Comparison of ENCODE assay signal across 9 cellular contexts in the genomic region with DNA sequence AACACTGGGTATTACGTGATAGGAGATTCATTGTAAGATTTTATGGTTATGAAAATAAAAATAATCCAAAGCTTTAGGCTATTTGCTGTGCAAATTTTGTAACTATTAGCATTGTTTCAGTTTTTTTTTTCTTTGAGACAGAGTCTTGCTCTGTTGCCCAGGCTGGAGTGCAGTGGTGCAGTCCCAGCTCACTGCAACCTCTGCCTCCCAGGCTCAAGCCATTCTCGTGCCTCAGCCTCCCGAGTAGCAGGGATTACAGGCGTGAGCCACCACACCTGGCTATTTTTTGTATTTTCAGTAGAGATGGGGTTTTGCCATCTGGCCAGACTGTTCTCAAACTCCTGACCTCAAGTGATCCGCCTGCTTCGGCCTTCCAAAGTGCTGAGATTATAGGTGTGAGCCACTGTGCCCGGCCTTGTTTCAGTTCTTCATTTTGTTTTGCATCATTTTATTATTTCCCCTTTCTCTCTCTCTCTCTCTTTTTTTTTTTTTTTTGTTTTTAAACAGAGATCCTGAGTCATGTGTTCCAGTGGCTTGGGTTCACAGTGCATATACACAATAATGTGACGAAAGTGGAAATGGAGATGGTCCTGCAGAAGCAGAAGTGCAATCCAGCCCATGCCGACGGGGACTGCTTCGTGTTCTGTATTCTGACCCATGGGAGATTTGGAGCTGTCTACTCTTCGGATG. TPM values are rescaled to one million over a fixed set of nuclear protein-coding genes. Genes with fewer than 3 reads are reported as not detected.
A peak's percentile ranks its signal among the peaks of the same experiment; 100 is the strongest.
DNase-seq lines count a peak whose midpoint lies in the region; ATAC-seq and TF ChIP-seq lines count a peak whose summit lies in the region.
"Had no signal": no experiment of that assay in that cellular context is flagged by ENCODE, and none has a peak within 500 bp of the region (broad histone marks: within the 10 kb centered on the region; RNA-seq: fewer than 3 reads in every experiment).

No MANE protein-coding gene starts in this region.

- peak overlapping the region; percentile 2 for H3K27ac ChIP-seq in AG04450 (ENCODE audit: low read depth, low read length)
- H3K27ac ChIP-seq in esophagus muscularis mucosa (replicated peaks in 1 of 4) = no peak overlapping the region

- H3K4me1 ChIP-seq in esophagus muscularis mucosa = peaks cover 0 to 11% (median 9%) of the 10 kb centered on the region in 4 donors

- H3K4me1 Mint-ChIP-seq in activated B cell treated with CpG ODN at 0.5 μM for 24 hours = peaks cover 43% of the 10 kb centered on the region

- intact Hi-C loops in activated B cell treated with CpG ODN at 0.5 μM for 24 hours (cut with micrococcal nuclease) (loop anchor here (1.0 kb wide), 6 partner anchors 12 to 90 kb away; a partner anchor contains a TSS), esophagus muscularis mucosa (cut with DNase I) (no loop called here)

- no peaks in the 10 kb centered on the region for H3K27me3 Mint-ChIP-seq in activated B cell treated with CpG ODN at 0.5 μM for 24 hours

- CTCF ChIA-PET in AG04450 (lab: Charles Lee) (interaction anchor here (0.5 to 2.8 kb wide), 2 partner anchors 23 to 790 kb away, joined by 6 to 13 read pairs; no protein-coding TSS in a partner anchor), activated B cell treated with CpG ODN at 0.5 μM for 24 hours (lab: Charles Lee) (interaction anchor here (0.6 to 2.6 kb wide), 4 partner anchors 14 to 26 kb away, joined by 3 to 13 read pairs (median 6); a partner anchor contains a TSS)

- ATAC-seq in GM19452 (IDR thresholded peaks at IDR 0.05; ENCODE audit: unreplicated experiment) = peak; percentile 76
- peak; percentile 69 for ATAC-seq in HG03108 (IDR thresholded peaks at IDR 0.05; ENCODE audit: unreplicated experiment)
- peak; percentile 83 for ATAC-seq in activated B cell treated with CpG ODN at 0.5 μM for 24 hours (ENCODE audit: low read depth)

- peak overlapping the region; percentile 53 for H3K4me3 Mint-ChIP-seq in activated B cell treated with CpG ODN at 0.5 μM for 24 hours

- TF ChIP-seq EP300 in esophagus muscularis mucosa (IDR thresholded peaks at IDR 0.05) = no peak

- H3K9me3 ChIP-seq in AG04450 (ENCODE audit: control insufficient read depth, insufficient read depth, low read length) (no peaks in the 10 kb centered on the region), esophagus muscularis mucosa (no peaks in the 10 kb centered on the region)

- POLR2A ChIA-PET in AG04450 (lab: Yijun Ruan, JAX) = no interaction called here
- POLR2A ChIA-PET in activated B cell treated with CpG ODN at 0.5 μM for 24 hours (lab: Charles Lee) = interaction anchor here (0.7 to 3.8 kb wide), 10 partner anchors 11 to 745 kb away, joined by 3 to 21 read pairs (median 8); a partner anchor contains a TSS

- H3K27ac Mint-ChIP-seq in activated B cell treated with CpG ODN at 0.5 μM for 24 hours = peak overlapping the region; percentile 89

- H3K4me3 ChIP-seq in AG04450 (ENCODE audit: low read depth, low read length) (no peak overlapping the region), esophagus muscularis mucosa (no peak overlapping the region)
- H3K4me3 ChIP-seq: skin epidermis had no signal

- no peak for TF ChIP-seq POLR2A in esophagus muscularis mucosa (IDR thresholded peaks at IDR 0.05; ENCODE audit: low read depth)

- WGBS in esophagus muscularis mucosa = 88% methylated on average over 12 of the region's 12 CpGs

- H3K27me3 ChIP-seq in AG04450 (ENCODE audit: control insufficient read depth, insufficient read depth, low read length) = no peaks in the 10 kb centered on the region
- H3K27me3 ChIP-seq in esophagus muscularis mucosa = no peaks in the 10 kb centered on the region

- TF ChIP-seq CTCF in AG04450 (IDR thresholded peaks at IDR 0.05; ENCODE audit: low read depth, low read length) = no peak
- TF ChIP-seq CTCF in activated B cell treated with CpG ODN at 0.5 μM for 24 hours (IDR thresholded peaks at IDR 0.05) = no peak
- TF ChIP-seq CTCF in esophagus muscularis mucosa (IDR thresholded peaks at IDR 0.05) = no peak

- H3K9me3 Mint-ChIP-seq in activated B cell treated with CpG ODN at 0.5 μM for 24 hours = no peaks in the 10 kb centered on the region

- peaks cover 0 to 35% (median 0%) of the 10 kb centered on the region in 4 donors for H3K36me3 ChIP-seq in esophagus muscularis mucosa

- DNase-seq in AG04450 (ENCODE audit: low read depth, low spot score) (no peak), activated B cell treated with CpG ODN at 0.5 μM for 24 hours (peak; percentile 40), NCI-H2227 treated with DMSO at 0.1 percent for 48 hours (lab: John Stamatoyannopoulos, UW) (no peak), DMS114 treated with DMSO at 0.1 percent for 48 hours (lab: John Stamatoyannopoulos, UW; ENCODE audit: unreplicated experiment) (no peak), esophagus muscularis mucosa (ENCODE audit: extremely low spot score) (no peak), occipital lobe (lab: John Stamatoyannopoulos, UW) (no peak)

- H3K36me3 Mint-ChIP-seq in activated B cell treated with CpG ODN at 0.5 μM for 24 hours (ENCODE audit: low read depth) = peaks cover 10% of the 10 kb centered on the region

RNA-seq across cellular contexts. Expression of a gene that starts 25.8 kb away (rescaled TPM):
- polyA plus RNA-seq in AG04450 (2011; rRNA removed) = 1.5 and 2.6 TPM in 2 replicates
- 2.8 and 3.2 TPM in 2 replicates for polyA minus RNA-seq in AG04450 (2011; rRNA and poly(A)+ RNA removed)
- total RNA-seq in activated B cell treated with CpG ODN at 0.5 μM for 24 hours = 9.5 and 13.8 TPM in 2 replicates
- total RNA-seq in esophagus muscularis mucosa = 1 to 10 TPM; 2.2 to 7.3 (median 4.3) TPM
- 2.0 TPM for total RNA-seq in occipital lobe

RNA-seq across cellular contexts. Expression of a gene that starts 51.6 kb away (rescaled TPM):
- 17.4 and 20.8 TPM in 2 replicates for polyA plus RNA-seq in AG04450 (2011; rRNA removed)
- 11.0 and 13.9 TPM in 2 replicates for polyA minus RNA-seq in AG04450 (2011; rRNA and poly(A)+ RNA removed)
- total RNA-seq in activated B cell treated with CpG ODN at 0.5 μM for 24 hours = 74.2 and 84.4 TPM in 2 replicates
- total RNA-seq in esophagus muscularis mucosa = 10 to 100 TPM in 1 of 4 donors, 1 to 10 TPM in 3; 4.9 to 17.9 (median 5.3) TPM
- 2.2 TPM for total RNA-seq in occipital lobe
